ENCODE assay signal across 8 cellular contexts in the genomic region with DNA sequence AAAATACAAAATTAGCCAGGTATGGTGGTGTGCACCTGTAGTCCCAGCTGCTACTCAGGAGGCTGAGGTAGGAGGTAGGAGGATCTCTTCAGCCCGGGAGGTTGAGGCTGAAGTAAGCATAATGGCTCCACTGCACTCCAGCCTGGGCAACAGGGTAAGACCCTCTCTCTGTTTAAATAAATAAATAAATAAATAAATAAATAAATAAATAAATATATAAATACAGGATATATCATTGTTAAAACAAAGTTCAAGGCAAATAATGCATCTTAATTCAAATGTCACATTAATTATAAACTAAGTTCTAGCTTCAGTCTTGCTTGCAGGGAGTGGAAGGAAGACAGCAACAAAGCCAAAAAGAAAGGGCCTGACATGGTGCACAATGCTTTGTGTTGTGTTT.
"Had no signal": no experiment of that assay in that cellular context is flagged by ENCODE, and none has a peak within 500 bp of the region (broad histone marks: within the 10 kb centered on the region; RNA-seq: fewer than 3 reads in every experiment).

No MANE protein-coding gene starts in this region.

- FAIRE-seq: G401.6, GM12878, GM12891, GM12892, GM18507, GM19239 had no signal

- DNase-seq: GDM1, GF-D8 had no signal

- ATAC-seq: GM12878 had no signal

- H3K4me3 ChIP-seq: GM12878 had no signal
